In genomic region chr10:14736600-14737081, GRCh38 we compare ENCODE assay signal across 8 cellular contexts. TPM values are rescaled to one million over a fixed set of nuclear protein-coding genes. Genes with fewer than 3 reads are reported as not detected.
DNase-seq lines count a peak whose midpoint lies in the region; ATAC-seq and TF ChIP-seq lines count a peak whose summit lies in the region.

No MANE protein-coding gene starts in this region.

- TF ChIP-seq POLR2A in suprapubic skin (IDR thresholded peaks at IDR 0.05) = no peak

- WGBS in suprapubic skin = 40% methylated on average over 4 of the region's 4 CpGs

- peak overlapping the region; percentile 74; the same call in 1 of the 2 replicates for H2AFZ ChIP-seq in GM23338

- no peak overlapping the region for H3K27ac ChIP-seq in GM23338 (ENCODE audit: low read depth)
- no peak overlapping the region for H3K27ac ChIP-seq in suprapubic skin

- H3K36me3 ChIP-seq in GM23338 (ENCODE audit: insufficient read depth) (no peaks in the 10 kb centered on the region), suprapubic skin (no peaks in the 10 kb centered on the region)

- no peak overlapping the region for H3K27ac Mint-ChIP-seq in GM23338
- H3K27ac Mint-ChIP-seq in activated naive CD8-positive, alpha-beta T cell treated with anti-CD3 and anti-CD28 coated beads, Interleukin-2, amount 50 U/mL, for 24 hours = peak overlapping the region; percentile 13
- peak overlapping the region; percentile 34 for H3K27ac Mint-ChIP-seq in stimulated activated naive CD8-positive, alpha-beta T cell treated with anti-CD3 and anti-CD28 coated beads, Interleukin-15, Interleukin-2, amounts not matched to agents 100 ng/mL and 50 ng/mL, for 24 hours

- no peak for TF ChIP-seq EP300 in suprapubic skin (IDR thresholded peaks at IDR 0.05)

- H3K4me1 Mint-ChIP-seq in GM23338 = no peaks in the 10 kb centered on the region
- H3K4me1 Mint-ChIP-seq in activated naive CD8-positive, alpha-beta T cell treated with anti-CD3 and anti-CD28 coated beads, Interleukin-2, amount 50 U/mL, for 24 hours = peaks cover 35% of the 10 kb centered on the region
- peaks cover 25% of the 10 kb centered on the region for H3K4me1 Mint-ChIP-seq in stimulated activated naive CD8-positive, alpha-beta T cell treated with anti-CD3 and anti-CD28 coated beads, Interleukin-15, Interleukin-2, amounts not matched to agents 100 ng/mL and 50 ng/mL, for 24 hours (ENCODE audit: low read depth)

- 0 out of 2 replicates have a peak, but pooled peaks cover 4% of the 10 kb centered on the region for H3K9me2 ChIP-seq in GM23338 (ENCODE audit: insufficient read depth)

- TF ChIP-seq CTCF in GM23338 (conservative IDR thresholded peaks at IDR 0.05; ENCODE audit: low read depth in 2 of 2) (no peak), suprapubic skin (IDR thresholded peaks at IDR 0.05) (no peak)

- H3F3A ChIP-seq in GM23338 (replicated peaks; ENCODE audit: low read depth) = no peaks in the 10 kb centered on the region

- H3K79me2 ChIP-seq in GM23338 (replicated peaks; ENCODE audit: insufficient read depth) = no peaks in the 10 kb centered on the region

- H3K4me3 ChIP-seq in GM23338 (no peak overlapping the region), suprapubic skin (no peak overlapping the region)

- no peak overlapping the region for H3K4me2 ChIP-seq in GM23338

- H3K4me1 ChIP-seq in GM23338 (ENCODE audit: insufficient read depth) (no peaks in the 10 kb centered on the region), suprapubic skin (peaks cover 7% of the 10 kb centered on the region)

- H3K9me3 Mint-ChIP-seq in GM23338 = peaks cover 4% of the 10 kb centered on the region
- H3K9me3 Mint-ChIP-seq in activated naive CD8-positive, alpha-beta T cell treated with anti-CD3 and anti-CD28 coated beads, Interleukin-2, amount 50 U/mL, for 24 hours = peaks cover 3% of the 10 kb centered on the region
- no peaks in the 10 kb centered on the region for H3K9me3 Mint-ChIP-seq in stimulated activated naive CD8-positive, alpha-beta T cell treated with anti-CD3 and anti-CD28 coated beads, Interleukin-15, Interleukin-2, amounts not matched to agents 100 ng/mL and 50 ng/mL, for 24 hours

- DNase-seq in GM23338 (ENCODE audit: low spot score) (peak; percentile 22), iris pigment epithelial cell (ENCODE audit: low read depth) (peak; percentile 58), suprapubic skin (ENCODE audit: low spot score in 2 of 2) (no peak), NCI-H774 (lab: John Stamatoyannopoulos, UW) (no peak)
- DNase-seq in activated naive CD8-positive, alpha-beta T cell treated with anti-CD3 and anti-CD28 coated beads, Interleukin-2, amount 50 U/mL, for 24 hours = no peak

- no peaks in the 10 kb centered on the region for H3K27me3 ChIP-seq in GM23338 (ENCODE audit: insufficient read depth)
- H3K27me3 ChIP-seq in suprapubic skin = no peaks in the 10 kb centered on the region

- no peak overlapping the region for H3K4me3 Mint-ChIP-seq in GM23338
- H3K4me3 Mint-ChIP-seq in activated naive CD8-positive, alpha-beta T cell treated with anti-CD3 and anti-CD28 coated beads, Interleukin-2, amount 50 U/mL, for 24 hours = peak overlapping the region; percentile 30
- no peak overlapping the region for H3K4me3 Mint-ChIP-seq in stimulated activated naive CD8-positive, alpha-beta T cell treated with anti-CD3 and anti-CD28 coated beads, Interleukin-15, Interleukin-2, amounts not matched to agents 100 ng/mL and 50 ng/mL, for 24 hours

- peaks cover 2% of the 10 kb centered on the region for H3K27me3 Mint-ChIP-seq in GM23338 (ENCODE audit: insufficient read depth, low read depth, poor library complexity)
- H3K27me3 Mint-ChIP-seq in activated naive CD8-positive, alpha-beta T cell treated with anti-CD3 and anti-CD28 coated beads, Interleukin-2, amount 50 U/mL, for 24 hours = no peaks in the 10 kb centered on the region
- H3K27me3 Mint-ChIP-seq in stimulated activated naive CD8-positive, alpha-beta T cell treated with anti-CD3 and anti-CD28 coated beads, Interleukin-15, Interleukin-2, amounts not matched to agents 100 ng/mL and 50 ng/mL, for 24 hours = no peaks in the 10 kb centered on the region

- peak; percentile 68 for ATAC-seq in GM23338
- ATAC-seq in activated naive CD8-positive, alpha-beta T cell treated with anti-CD3 and anti-CD28 coated beads, Interleukin-2, amount 50 U/mL, for 24 hours = no peak
- no peak for ATAC-seq in esophagus mucosa
- no peak for ATAC-seq in HG02840 (IDR thresholded peaks at IDR 0.05; ENCODE audit: low FRiP score, unreplicated experiment)

- H3K36me3 Mint-ChIP-seq in GM23338 (ENCODE audit: low read depth) = no peaks in the 10 kb centered on the region
- no peaks in the 10 kb centered on the region for H3K36me3 Mint-ChIP-seq in activated naive CD8-positive, alpha-beta T cell treated with anti-CD3 and anti-CD28 coated beads, Interleukin-2, amount 50 U/mL, for 24 hours (ENCODE audit: low read depth)
- H3K36me3 Mint-ChIP-seq in stimulated activated naive CD8-positive, alpha-beta T cell treated with anti-CD3 and anti-CD28 coated beads, Interleukin-15, Interleukin-2, amounts not matched to agents 100 ng/mL and 50 ng/mL, for 24 hours (ENCODE audit: low read depth) = no peaks in the 10 kb centered on the region

- no peaks in the 10 kb centered on the region for H4K20me1 ChIP-seq in GM23338 (replicated peaks; ENCODE audit: insufficient read depth)

- H3K9me3 ChIP-seq in suprapubic skin = no peaks in the 10 kb centered on the region

TF ChIP-seq in GM23338, 12 proteins besides CTCF, POLR2A, EP300 and RAD21:
- TF ChIP-seq STAT1 (IDR thresholded peaks at IDR 0.05; ENCODE audit: unreplicated experiment) (no peak), ETS1 (IDR thresholded peaks at IDR 0.05) (no peak), POLR2AphosphoS5 (IDR thresholded peaks at IDR 0.05; ENCODE audit: low read depth) (no peak), EZH2 (IDR thresholded peaks at IDR 0.05; ENCODE audit: low read depth, unreplicated experiment) (no peak), EZH2phosphoT487 (IDR thresholded peaks at IDR 0.05; ENCODE audit: unreplicated experiment) (no peak), ZNF114 (CRISPR knock-in tag; IDR thresholded peaks at IDR 0.05) (no peak)

RNA-seq across cellular contexts. Expression of gene FAM107B, which starts 38.1 kb away (rescaled TPM):
- 17.6 and 20.5 TPM in 2 replicates for total RNA-seq in GM23338 (2014; rRNA removed; shearing (Covaris generic))
- polyA plus RNA-seq in GM23338 (2016; fragmentation: Nextera tagmentation; extraction: Ambion mirVana) = 11.0 and 16.0 TPM in 2 replicates
- total RNA-seq in esophagus mucosa (19.0 TPM), suprapubic skin (10 to 100 TPM; 19.5 to 35.2 (median 25.6) TPM)

Comparison
In these comparisons a context has a peak if more than half of its experiments do, and no peak if none do; other contexts are left out.
1. DNase-seq: peak in GM23338 (single experiment) and iris pigment epithelial cell (single experiment); none in activated naive CD8-positive, alpha-beta T cell treated with anti-CD3 and anti-CD28 coated beads, Interleukin-2, amount 50 U/mL, for 24 hours (single experiment), suprapubic skin (0 of 2) and NCI-H774 (single experiment).